In the genomic region with DNA sequence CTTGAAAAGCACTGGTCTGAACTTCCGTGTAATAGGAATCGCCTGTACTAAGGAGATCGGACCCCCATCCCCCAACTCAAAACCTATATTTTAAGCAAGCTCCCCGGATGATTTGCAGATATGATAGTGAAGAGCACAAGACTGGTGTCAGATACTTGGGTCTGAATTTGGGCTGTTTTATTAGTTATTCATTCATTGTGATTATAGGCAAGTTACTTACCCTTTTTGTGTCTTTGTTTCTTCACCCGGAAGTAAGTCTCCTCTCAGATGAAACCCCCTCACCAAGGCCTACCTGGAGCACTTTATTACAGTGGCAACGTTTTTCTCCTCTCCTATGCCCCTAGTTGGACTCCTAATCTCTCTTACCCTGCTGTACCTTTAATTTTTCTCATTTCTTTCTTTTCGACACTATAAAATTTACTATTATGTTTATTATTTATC, we compare ENCODE assay signal across 13 cellular contexts. TPM values are rescaled to one million over a fixed set of nuclear protein-coding genes. Genes with fewer than 3 reads are reported as not detected.
DNase-seq lines count a peak whose midpoint lies in the region; ATAC-seq, FAIRE-seq and TF ChIP-seq lines count a peak whose summit lies in the region.
"Had no signal": no experiment of that assay in that cellular context is flagged by ENCODE, and none has a peak within 500 bp of the region (broad histone marks: within the 10 kb centered on the region; RNA-seq: fewer than 3 reads in every experiment).

No MANE protein-coding gene starts in this region.

- peak overlapping the region; percentile 63 for H3K27ac ChIP-seq in CD8-positive, alpha-beta memory T cell (ENCODE audit: low read depth, low read length)
- peak overlapping the region; percentile 10; the same call in 1 of the 2 replicates for H3K27ac ChIP-seq in SJCRH30
- no peak overlapping the region for H3K27ac ChIP-seq in kidney (ENCODE audit: low read depth in 2 of 2, low read length in 2 of 2)

- peaks cover 29% of the 10 kb centered on the region for H3K4me1 ChIP-seq in CD8-positive, alpha-beta memory T cell (ENCODE audit: insufficient read depth, low read length)
- H3K4me1 ChIP-seq in SJCRH30 (peaks cover 5% of the 10 kb centered on the region; the same call in 1 of the 2 replicates), kidney (ENCODE audit: control insufficient read depth in 1 of 2, insufficient read depth in 1 of 2, low read depth in 1 of 2, low read length in 2 of 2) (no peaks in the 10 kb centered on the region)

- peak overlapping the region; percentile 32 for H3K4me3 ChIP-seq in CD8-positive, alpha-beta memory T cell (ENCODE audit: low read length)
- peak overlapping the region; percentile 51 for H3K4me3 ChIP-seq in SJCRH30
- H3K4me3 ChIP-seq in kidney (ENCODE audit: low read length in 2 of 2), result peak overlapping the region; percentile 10 to 53

- H3K9ac ChIP-seq in kidney (ENCODE audit: low read length in 2 of 2), result peak overlapping the region in 1 of 2 donors; percentile 48

- peaks cover 0 to 3% (median 0%) of the 10 kb centered on the region in 3 donors for H3K36me3 Mint-ChIP-seq in CD8-positive, alpha-beta memory T cell

- CTCF ChIA-PET in CD8-positive, alpha-beta memory T cell (lab: Charles Lee), result no interaction called here

- peak overlapping the region in 1 of 8 donors; percentile 24 for H3K27ac Mint-ChIP-seq in CD8-positive, alpha-beta memory T cell

- H3K36me3 ChIP-seq in CD8-positive, alpha-beta memory T cell (ENCODE audit: insufficient read depth, low read length), result no peaks in the 10 kb centered on the region
- H3K36me3 ChIP-seq in SJCRH30, result no peaks in the 10 kb centered on the region; the same call in 1 of the 2 replicates
- H3K36me3 ChIP-seq in kidney (ENCODE audit: control insufficient read depth in 1 of 2, insufficient read depth in 2 of 2, low read length in 2 of 2), result no peaks in the 10 kb centered on the region

- no peaks in the 10 kb centered on the region for H3K9me3 ChIP-seq in CD8-positive, alpha-beta memory T cell (ENCODE audit: low read length)
- H3K9me3 ChIP-seq in SJCRH30 (replicated peaks) (no peaks in the 10 kb centered on the region; the same call in 1 of the 2 replicates), kidney (ENCODE audit: control insufficient read depth in 1 of 2, low read length in 2 of 2) (no peaks in the 10 kb centered on the region)

- H3K27me3 ChIP-seq in CD8-positive, alpha-beta memory T cell (ENCODE audit: insufficient read depth, low read length, poor library complexity, severe bottlenecking), result no peaks in the 10 kb centered on the region
- H3K27me3 ChIP-seq in SJCRH30, result no peaks in the 10 kb centered on the region

- intact Hi-C loops in kidney (cut with DNase I), result no loop called here

- no peak for TF ChIP-seq CTCF in kidney (IDR thresholded peaks at IDR 0.05; ENCODE audit: borderline replicate concordance, extremely low read depth, insufficient read depth)

- POLR2A ChIA-PET in CD8-positive, alpha-beta memory T cell (lab: Charles Lee), result no interaction called here

- H3K4me3 Mint-ChIP-seq in CD8-positive, alpha-beta memory T cell, result peak overlapping the region in 1 of 7 donors; percentile 38

- FAIRE-seq in kidney (lab: Jason Lieb, UNC) (no peak), H54 (lab: Jason Lieb, UNC) (no peak)
- FAIRE-seq: bronchial epithelial cell, HTR-8/SVneo had no signal

- TF ChIP-seq POLR2A in H54 (IDR thresholded peaks at IDR 0.05; ENCODE audit: low read depth, low read length), result no peak

- no peaks in the 10 kb centered on the region for H3K27me3 Mint-ChIP-seq in CD8-positive, alpha-beta memory T cell

- no peaks in the 10 kb centered on the region for H3K9me3 Mint-ChIP-seq in CD8-positive, alpha-beta memory T cell

- no peak for DNase-seq in CD8-positive, alpha-beta memory T cell
- DNase-seq in SJCRH30 (no peak), kidney (no peak), H54 (ENCODE audit: insufficient read length, low spot score) (no peak), NCI-H748 (lab: John Stamatoyannopoulos, UW; ENCODE audit: unreplicated experiment) (no peak)
- no peak for DNase-seq in stimulated activated CD4-positive, alpha-beta T cell treated with anti-CD3 and anti-CD28 coated beads, Interleukin-2, amount 100 ng/mL, for 48 hours
- DNase-seq: COR-L47, kidney glomerular epithelial cell, retina had no signal

- ATAC-seq in GM19328 (IDR thresholded peaks at IDR 0.05; ENCODE audit: unreplicated experiment), result peak; percentile 2

- peaks cover 18 to 25% (median 21%) of the 10 kb centered on the region in 3 donors for H3K4me1 Mint-ChIP-seq in CD8-positive, alpha-beta memory T cell

RNA-seq across cellular contexts. Expression of a gene that starts 17.4 kb away (rescaled TPM):
- 1 to 10 TPM in 1 of 2 experiments, under 1 TPM in 1; 0.40 to 1.1 TPM for total RNA-seq in CD8-positive, alpha-beta memory T cell
- polyA plus RNA-seq in CD8-positive, alpha-beta memory T cell, result 2.6 TPM
- 0.08 and 0.58 TPM in 2 replicates for total RNA-seq in SJCRH30 (2014; rRNA removed; shearing (Covaris generic))
- total RNA-seq in kidney, result 3.9 TPM
- polyA plus RNA-seq in kidney (ENCODE audit: insufficient read depth, low read depth, low replicate concordance), result 17.9 TPM
- total RNA-seq: glomerular endothelial cell had no signal

RNA-seq across cellular contexts. Expression of a gene that starts 30.6 kb away (rescaled TPM):
- 10 to 100 TPM; 20.2 to 25.0 TPM for total RNA-seq in CD8-positive, alpha-beta memory T cell
- polyA plus RNA-seq in CD8-positive, alpha-beta memory T cell, result 19.3 TPM
- total RNA-seq in SJCRH30 (2014; rRNA removed; shearing (Covaris generic)), result 27.2 and 36.4 TPM in 2 replicates
- 24.7 TPM for total RNA-seq in kidney
- polyA plus RNA-seq in kidney (ENCODE audit: insufficient read depth, low read depth, low replicate concordance), result 4.6 TPM

Comparison
In these comparisons a context has a peak if more than half of its experiments do, and no peak if none do; other contexts are left out.
1. H3K27ac ChIP-seq: peak in CD8-positive, alpha-beta memory T cell (single experiment) and SJCRH30 (single experiment); none in kidney (0 of 2).
2. Peak in every context shown above with its lines, with median percentiles within 50 percentile points of each other: H3K4me3 ChIP-seq.